Comparison of ENCODE assay signal across 2 cellular contexts in genomic region chr7:140389445-140389844, GRCh38.
TF ChIP-seq lines count a peak whose summit lies in the region.

No MANE protein-coding gene starts in this region.

TF ChIP-seq in GM23338, 12 proteins besides CTCF, POLR2A, EP300 and RAD21:
- no peak for TF ChIP-seq ZNF114 (CRISPR knock-in tag; IDR thresholded peaks at IDR 0.05)
- TF ChIP-seq CREB1 (CRISPR knock-in tag; IDR thresholded peaks at IDR 0.05; ENCODE audit: low read depth): no peak
- TF ChIP-seq POLR2AphosphoS5 (IDR thresholded peaks at IDR 0.05; ENCODE audit: low read depth): no peak
- no peak for TF ChIP-seq ZNF331 (CRISPR knock-in tag; IDR thresholded peaks at IDR 0.05; ENCODE audit: low read depth)
- no peak for TF ChIP-seq ETS1 (IDR thresholded peaks at IDR 0.05)
- TF ChIP-seq JUNB (IDR thresholded peaks at IDR 0.05; ENCODE audit: unreplicated experiment): no peak
- no peak for TF ChIP-seq ZNF462 (CRISPR knock-in tag; IDR thresholded peaks at IDR 0.05)
- TF ChIP-seq STAT1 (IDR thresholded peaks at IDR 0.05; ENCODE audit: unreplicated experiment): no peak
- no peak for TF ChIP-seq EZH2phosphoT487 (IDR thresholded peaks at IDR 0.05; ENCODE audit: unreplicated experiment)
- TF ChIP-seq REST (IDR thresholded peaks at IDR 0.05; ENCODE audit: unreplicated experiment): no peak
- no peak for TF ChIP-seq EZH2 (IDR thresholded peaks at IDR 0.05; ENCODE audit: low read depth, unreplicated experiment)
- no peak for TF ChIP-seq NANOG (IDR thresholded peaks at IDR 0.05; ENCODE audit: borderline replicate concordance)

TF ChIP-seq in H1, 55 proteins besides CTCF, POLR2A, EP300 and RAD21:
- TF ChIP-seq RXRA (IDR thresholded peaks at IDR 0.05; ENCODE audit: insufficient read depth, low read depth, low read length) (no peak), POU5F1 (IDR thresholded peaks at IDR 0.05; ENCODE audit: low read depth, low read length) (no peak), SP1 (IDR thresholded peaks at IDR 0.05; ENCODE audit: low read depth, low read length) (no peak), EZH2 (IDR thresholded peaks at IDR 0.05; ENCODE audit: low read depth, low read length, severe bottlenecking) (no peak), ATF2 (IDR thresholded peaks at IDR 0.05; ENCODE audit: low read length) (no peak), BACH1 (IDR thresholded peaks at IDR 0.05; ENCODE audit: low read length) (no peak), TAF1 (IDR thresholded peaks at IDR 0.05; ENCODE audit: low read depth, low read length) (no peak), CTBP2 (IDR thresholded peaks at IDR 0.05; ENCODE audit: borderline replicate concordance, insufficient read depth, insufficient read length, low read length) (no peak), YY1 (IDR thresholded peaks at IDR 0.05; ENCODE audit: low read depth, low read length) (no peak), GABPA (IDR thresholded peaks at IDR 0.05; ENCODE audit: borderline replicate concordance, insufficient read depth, low read length) (no peak), SAP30 (IDR thresholded peaks at IDR 0.05; ENCODE audit: insufficient read depth, insufficient replicate concordance, low read length) (no peak), GTF2F1 (IDR thresholded peaks at IDR 0.05; ENCODE audit: borderline replicate concordance, low read depth, low read length) (no peak), SP4 (IDR thresholded peaks at IDR 0.05; ENCODE audit: low read length) (no peak), PHF8 (conservative IDR thresholded peaks at IDR 0.05; ENCODE audit: low read depth, low read length) (no peak), CHD2 (IDR thresholded peaks at IDR 0.05; ENCODE audit: low read length) (no peak), POLR2AphosphoS5 (IDR thresholded peaks at IDR 0.05; ENCODE audit: low read depth, low read length) (no peak), CREB1 (IDR thresholded peaks at IDR 0.05) (no peak), BRCA1 (IDR thresholded peaks at IDR 0.05; ENCODE audit: low read depth, low read length) (no peak), JUN (IDR thresholded peaks at IDR 0.05; ENCODE audit: low read depth, low read length) (no peak)
